11 cellular contexts compared by ENCODE assay signal in genomic region chrX:107135076-107135964, GRCh38. TPM values are rescaled to one million over a fixed set of nuclear protein-coding genes. Genes with fewer than 3 reads are reported as not detected.
DNase-seq lines count a peak whose midpoint lies in the region; ATAC-seq and TF ChIP-seq lines count a peak whose summit lies in the region.
"Had no signal": no experiment of that assay in that cellular context is flagged by ENCODE, and none has a peak within 500 bp of the region (broad histone marks: within the 10 kb centered on the region; RNA-seq: fewer than 3 reads in every experiment).

No MANE protein-coding gene starts in this region.

- H3K4me3 Mint-ChIP-seq in T-cell = no peak overlapping the region

- no peaks in the 10 kb centered on the region for H3K9me3 Mint-ChIP-seq in T-cell

- H3K4me2 ChIP-seq in Karpas-422 (ENCODE audit: low read depth, low read length, poor library complexity, severe bottlenecking) = no peak overlapping the region
- H3K4me2 ChIP-seq: KMS-11 had no signal

- POLR2A ChIA-PET in T-cell (lab: Charles Lee) = no interaction called here

- TF ChIP-seq POLR2A in ovary (IDR thresholded peaks at IDR 0.05) = no peak

- H3K27ac ChIP-seq in ACC112 (ENCODE audit: low read depth, low read length) (peak overlapping the region; percentile 70), Karpas-422 (ENCODE audit: low read length) (no peak overlapping the region), ovary (no peak overlapping the region)
- H3K27ac ChIP-seq: adrenal gland, KMS-11 had no signal

- no peaks in the 10 kb centered on the region for H3K36me3 ChIP-seq in ACC112 (ENCODE audit: insufficient read depth, low read length)
- H3K36me3 ChIP-seq in Karpas-422 (ENCODE audit: insufficient read depth, low read length) = no peaks in the 10 kb centered on the region
- no peaks in the 10 kb centered on the region for H3K36me3 ChIP-seq in ovary
- H3K36me3 ChIP-seq: adrenal gland had no signal

- no peaks in the 10 kb centered on the region for H3K9me3 ChIP-seq in Karpas-422 (ENCODE audit: low read length)
- H3K9me3 ChIP-seq in ovary = no peaks in the 10 kb centered on the region
- H3K9me3 ChIP-seq: adrenal gland, Caco-2 had no signal

- TF ChIP-seq EP300 in ovary (IDR thresholded peaks at IDR 0.05) = no peak

- no peak overlapping the region for H3K9ac ChIP-seq in Karpas-422 (ENCODE audit: low read length)
- H3K9ac ChIP-seq: KMS-11 had no signal

- ATAC-seq in GM21447 (IDR thresholded peaks at IDR 0.05; ENCODE audit: unreplicated experiment) = peak; percentile 51
- peak in 3 of 4 experiments; percentile 60 to 90 (median 87) for ATAC-seq in T-cell (replicated peaks in 1 of 4)
- no peak for ATAC-seq in GM21360 (IDR thresholded peaks at IDR 0.05; ENCODE audit: unreplicated experiment)

- H3K4me3 ChIP-seq in ACC112 (ENCODE audit: low read depth, low read length) (no peak overlapping the region), Karpas-422 (ENCODE audit: low read length) (no peak overlapping the region), ovary (no peak overlapping the region)
- H3K4me3 ChIP-seq: adrenal gland had no signal

- CTCF ChIA-PET in T-cell (lab: Charles Lee) = no interaction called here

- H3K27me3 ChIP-seq in ACC112 (ENCODE audit: insufficient read depth, low read length) (no peaks in the 10 kb centered on the region), Karpas-422 (ENCODE audit: low read length) (no peaks in the 10 kb centered on the region), ovary (no peaks in the 10 kb centered on the region)
- H3K27me3 ChIP-seq: adrenal gland had no signal

- H4K20me1 ChIP-seq in Karpas-422 (ENCODE audit: insufficient read depth, low read depth, low read length) = no peaks in the 10 kb centered on the region

- no peak for TF ChIP-seq CTCF in ovary (IDR thresholded peaks at IDR 0.05)

- H2AFZ ChIP-seq in ACC112 (ENCODE audit: low read length, unreplicated experiment) = peak overlapping the region; percentile 22
- no peak overlapping the region for H2AFZ ChIP-seq in Karpas-422 (ENCODE audit: low read length)

- intact Hi-C loops in ovary (cut with DNase I) = no loop called here

- WGBS in ovary, 3 donors = 56 to 67% (median 64%) methylated on average over 5 of the region's 5 CpGs

- H3K4me1 ChIP-seq in ACC112 (ENCODE audit: control insufficient read depth, insufficient read depth, low read length, unreplicated experiment) (peaks cover 15% of the 10 kb centered on the region), Karpas-422 (ENCODE audit: low read length) (no peaks in the 10 kb centered on the region), ovary (ENCODE audit: insufficient read depth) (no peaks in the 10 kb centered on the region)
- H3K4me1 ChIP-seq: adrenal gland, Caco-2 had no signal

- H3K9me2 ChIP-seq in Karpas-422 (replicated peaks; ENCODE audit: insufficient read depth, low read length) = no peaks in the 10 kb centered on the region

- no peaks in the 10 kb centered on the region for H3K79me2 ChIP-seq in ACC112 (ENCODE audit: control insufficient read depth, insufficient read depth, low read length, unreplicated experiment)
- H3K79me2 ChIP-seq in Karpas-422 (ENCODE audit: low read length) = no peaks in the 10 kb centered on the region

- peak overlapping the region in 1 of 2 donors; percentile 86 for H3K27ac Mint-ChIP-seq in T-cell

- DNase-seq in T-cell (peak in 1 of 34 experiments; percentile 2), fibroblast of gingiva (ENCODE audit: low read depth) (peak; percentile 29), Karpas-422 (no peak), globus pallidus (ENCODE audit: low spot score) (no peak), ovary (no peak)
- DNase-seq: adrenal gland, Caco-2 had no signal

- H3K27me3 Mint-ChIP-seq in T-cell = peaks cover 0 to 8% of the 10 kb centered on the region in 2 donors

- H3K4me1 Mint-ChIP-seq in T-cell = peaks cover 0 to 14% (median 5%) of the 10 kb centered on the region in 3 donors

- H3K36me3 Mint-ChIP-seq in T-cell = no peaks in the 10 kb centered on the region

RNA-seq across cellular contexts. Expression of gene RBM41, which starts 16.7 kb away (rescaled TPM):
- 10 to 100 TPM; 13.4 to 26.2 (median 18.9) TPM for total RNA-seq in T-cell
- total RNA-seq in Karpas-422 (2014; rRNA removed; shearing (Covaris generic); ENCODE audit: low replicate concordance) = 15.6 and 22.0 TPM in 2 replicates
- 10 to 100 TPM; 10.8 to 13.6 (median 12.1) TPM for total RNA-seq in ovary
- 1 to 10 TPM; 5.4 to 7.5 TPM for polyA plus RNA-seq in ovary
